Comparison of ENCODE assay signal across 6 cellular contexts in the genomic region with DNA sequence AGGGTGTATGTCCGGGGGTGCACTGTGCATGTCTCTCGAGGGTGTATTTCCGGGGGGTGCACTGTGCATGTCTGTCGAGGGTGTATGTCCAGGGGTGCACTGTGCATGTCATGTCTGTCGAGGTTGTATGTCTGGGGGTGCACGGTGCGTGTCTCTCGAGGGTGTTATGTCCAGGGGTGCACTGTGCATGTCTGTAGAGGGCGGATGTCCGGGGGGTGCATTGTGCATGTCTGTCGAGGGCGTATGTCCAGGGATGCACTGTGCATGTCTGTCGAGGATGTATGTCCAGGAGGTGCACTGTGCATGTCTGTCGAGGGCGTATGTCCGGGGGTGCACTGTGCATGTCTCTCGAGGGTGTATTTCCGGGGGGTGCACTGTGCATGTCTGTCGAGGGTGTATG.
DNase-seq lines count a peak whose midpoint lies in the region; TF ChIP-seq lines count a peak whose summit lies in the region.
"Not testable (repeated sequence)": the region's sequence is repeated elsewhere in the genome, so short reads cannot be mapped to it uniquely, and the experiment has no call there.

No MANE protein-coding gene starts in this region.

- H3K27me3 ChIP-seq in stomach = not testable (repeated sequence)

- TF ChIP-seq CTCF in CD14-positive monocyte (IDR thresholded peaks at IDR 0.05); coronary artery (IDR thresholded peaks at IDR 0.05); osteocyte (IDR thresholded peaks at IDR 0.05); stomach (IDR thresholded peaks at IDR 0.05): not testable (repeated sequence)

- H3K4me3 Mint-ChIP-seq in CD14-positive monocyte; activated T-cell treated with anti-CD3 and anti-CD28 coated beads, Interleukin-2, amount 50 U/mL, for 24 hours; osteocyte (ENCODE audit: unreplicated experiment): not testable (repeated sequence)

- not testable (repeated sequence) for H3K36me3 ChIP-seq in stomach

- not testable (repeated sequence) for H3K4me1 Mint-ChIP-seq in CD14-positive monocyte; activated T-cell treated with anti-CD3 and anti-CD28 coated beads, Interleukin-2, amount 50 U/mL, for 24 hours (ENCODE audit: low read depth); osteocyte (ENCODE audit: unreplicated experiment)

- H3K4me1 ChIP-seq in stomach = not testable (repeated sequence)

- peak overlapping the region in 1 of 7 donors; percentile 25 for H3K27ac Mint-ChIP-seq in CD14-positive monocyte
- H3K27ac Mint-ChIP-seq in activated T-cell treated with anti-CD3 and anti-CD28 coated beads, Interleukin-2, amount 50 U/mL, for 24 hours; osteocyte (ENCODE audit: unreplicated experiment): not testable (repeated sequence)

- TF ChIP-seq POLR2A in stomach (IDR thresholded peaks at IDR 0.05) = not testable (repeated sequence)

- H3K9me3 Mint-ChIP-seq in CD14-positive monocyte; activated T-cell treated with anti-CD3 and anti-CD28 coated beads, Interleukin-2, amount 50 U/mL, for 24 hours: not testable (repeated sequence)
- peaks cover 23% of the 10 kb centered on the region for H3K9me3 Mint-ChIP-seq in osteocyte (ENCODE audit: unreplicated experiment)

- H3K27ac ChIP-seq in coronary artery, stomach: not testable (repeated sequence)

- H3K9me3 ChIP-seq in stomach = not testable (repeated sequence)

- not testable (repeated sequence) for H3K27me3 Mint-ChIP-seq in CD14-positive monocyte (ENCODE audit: low read depth in 3 of 3); activated T-cell treated with anti-CD3 and anti-CD28 coated beads, Interleukin-2, amount 50 U/mL, for 24 hours; osteocyte (ENCODE audit: unreplicated experiment)

- TF ChIP-seq EP300 in stomach (IDR thresholded peaks at IDR 0.05) = not testable (repeated sequence)

- intact Hi-C loops in CD14-positive monocyte (cut with micrococcal nuclease); stomach (cut with DNase I; ENCODE audit: low total_unique reads): not testable (repeated sequence)

- 85 to 93% (median 91%) methylated on average over 19 of the region's 19 CpGs for WGBS in stomach, 5 donors

- DNase-seq in CD14-positive monocyte (ENCODE audit: low spot score) (peak; percentile 20), coronary artery (ENCODE audit: low spot score) (peak; percentile 47), islet precursor cell (peak; percentile 46), osteocyte (ENCODE audit: extremely low spot score, unreplicated experiment) (peak; percentile 48), stomach (peak; percentile 11)
- DNase-seq in activated T-cell treated with anti-CD3 and anti-CD28 coated beads, Interleukin-2, amount 50 U/mL, for 24 hours = peak; percentile 12

- H3K36me3 Mint-ChIP-seq in CD14-positive monocyte; activated T-cell treated with anti-CD3 and anti-CD28 coated beads, Interleukin-2, amount 50 U/mL, for 24 hours (ENCODE audit: low read depth); osteocyte (ENCODE audit: unreplicated experiment): not testable (repeated sequence)

- not testable (repeated sequence) for H3K4me3 ChIP-seq in coronary artery, stomach
